ENCODE assay signal across 1 cellular context in genomic region chr4:138894688-138895087, GRCh38.
TF ChIP-seq lines count a peak whose summit lies in the region.

No MANE protein-coding gene starts in this region.

TF ChIP-seq in K562, 482 proteins besides CTCF, POLR2A, EP300 and RAD21 (continued from another document):
- TF ChIP-seq ARID4B (CRISPR knock-in tag; IDR thresholded peaks at IDR 0.05) (no peak), RNF219 (CRISPR knock-in tag; IDR thresholded peaks at IDR 0.05) (no peak), ZBTB49 (CRISPR knock-in tag; IDR thresholded peaks at IDR 0.05; ENCODE audit: borderline replicate concordance) (no peak)
